ENCODE assay signal across 31 cellular contexts in the genomic region with DNA sequence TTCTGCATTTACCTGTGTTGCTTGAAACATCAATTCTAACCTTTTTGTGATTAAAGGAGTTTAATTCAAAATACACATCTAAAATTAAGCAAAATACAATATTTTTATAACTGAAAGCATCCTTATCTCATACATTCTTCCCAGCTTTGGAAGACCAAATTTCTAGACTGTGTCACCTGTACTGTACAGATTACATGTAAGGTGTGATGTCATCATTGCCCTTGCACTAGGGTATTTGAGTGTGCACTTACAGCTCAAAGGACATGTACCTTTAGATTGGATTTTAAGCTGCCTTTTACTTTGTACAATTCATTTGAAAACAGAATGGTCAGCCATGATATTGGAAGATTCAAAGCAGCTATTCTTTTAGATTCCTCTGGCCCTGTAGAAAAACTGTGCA.
"Had no signal": no experiment of that assay in that cellular context is flagged by ENCODE, and none has a peak within 500 bp of the region (broad histone marks: within the 10 kb centered on the region; RNA-seq: fewer than 3 reads in every experiment).

No MANE protein-coding gene starts in this region.

- H3K27me3 Mint-ChIP-seq: naive thymus-derived CD4-positive, alpha-beta T cell; progenitor cell of endocrine pancreas; stimulated activated memory B cell treated with anti-CD40 and anti-IgM and Interleukin-4, amounts not matched to agents 10 μg/mL and 1 μg/mL and 100 μg/mL, for 72 hours; stimulated activated naive CD8-positive, alpha-beta T cell treated with anti-CD3 and anti-CD28 coated beads, Interleukin-15, amount 100 ng/mL, for 72 hours; type B pancreatic cell had no signal

- H3K27ac ChIP-seq: ovary, parathyroid adenoma, psoas muscle, skin epidermis, spleen, suprapubic skin, testis, tibial artery, transverse colon, upper lobe of right lung, uterus had no signal

- H2AFZ ChIP-seq: parathyroid adenoma had no signal

- H3K4me1 Mint-ChIP-seq: naive thymus-derived CD4-positive, alpha-beta T cell; natural killer cell; nephron; stimulated activated memory B cell treated with anti-CD40 and anti-IgM and Interleukin-4, amounts not matched to agents 10 μg/mL and 1 μg/mL and 100 μg/mL, for 72 hours; stimulated activated naive CD8-positive, alpha-beta T cell treated with anti-CD3 and anti-CD28 coated beads, Interleukin-15, amount 100 ng/mL, for 72 hours had no signal

- H3K4me3 Mint-ChIP-seq: naive thymus-derived CD4-positive, alpha-beta T cell; natural killer cell; nephron; stimulated activated memory B cell treated with anti-CD40 and anti-IgM and Interleukin-4, amounts not matched to agents 10 μg/mL and 1 μg/mL and 100 μg/mL, for 72 hours; stimulated activated naive CD8-positive, alpha-beta T cell treated with anti-CD3 and anti-CD28 coated beads, Interleukin-15, amount 100 ng/mL, for 72 hours; type B pancreatic cell had no signal

- H3K36me3 ChIP-seq: ovary, spleen, suprapubic skin, tibial artery, transverse colon, upper lobe of right lung, uterus had no signal

- H3K9me3 ChIP-seq: ovary, psoas muscle, suprapubic skin, testis, tibial artery, transverse colon, upper lobe of right lung, uterus had no signal

- ATAC-seq: naive thymus-derived CD4-positive, alpha-beta T cell; natural killer cell; psoas muscle; right cardiac atrium; sciatic nerve; stimulated activated memory B cell treated with anti-CD40 and anti-IgM and Interleukin-4, amounts not matched to agents 10 μg/mL and 1 μg/mL and 100 μg/mL, for 72 hours; stimulated activated naive CD8-positive, alpha-beta T cell treated with anti-CD3 and anti-CD28 coated beads, Interleukin-15, amount 100 ng/mL, for 72 hours; stimulated activated naive CD8-positive, alpha-beta T cell treated with anti-CD3 and anti-CD28 coated beads, Interleukin-15, Interleukin-2, amounts not matched to agents 100 U/mL and 50 U/mL, for 24 hours had no signal

- H3K36me3 Mint-ChIP-seq: naive thymus-derived CD4-positive, alpha-beta T cell; natural killer cell; stimulated activated memory B cell treated with anti-CD40 and anti-IgM and Interleukin-4, amounts not matched to agents 10 μg/mL and 1 μg/mL and 100 μg/mL, for 72 hours; type B pancreatic cell had no signal

- DNase-seq: naive thymus-derived CD4-positive, alpha-beta T cell; natural killer cell; occipital lobe; ovary; posterior cingulate gyrus; psoas muscle; right cardiac atrium; spleen; stimulated activated CD4-positive, alpha-beta T cell treated with anti-CD3 and anti-CD28 coated beads, Interleukin-12 subunit alpha, Interleukin-12 subunit beta, amount 100 ng/mL, for 4 hours; stimulated activated CD4-positive, alpha-beta T cell treated with anti-CD3 and anti-CD28 coated beads, Interleukin-1b, Interleukin-23, amount 100 ng/mL, for 48 hours; stimulated activated CD4-positive, alpha-beta T cell treated with anti-CD3 and anti-CD28 coated beads, Interleukin-4, amount 100 ng/mL, for 1 hour; stimulated activated CD4-positive, alpha-beta T cell treated with anti-CD3 and anti-CD28 coated beads, Interleukin-4, amount 100 ng/mL, for 4 hours; stimulated activated CD8-positive, alpha-beta memory T cell treated with anti-CD3 and anti-CD28 coated beads, Interleukin-4, amount 100 ng/mL, for 48 hours; stimulated activated naive CD4-positive, alpha-beta T cell; stimulated activated naive CD8-positive, alpha-beta T cell treated with anti-CD3 and anti-CD28 coated beads, Interleukin-15, amount 100 ng/mL, for 72 hours; stimulated activated naive CD8-positive, alpha-beta T cell treated with anti-CD3 and anti-CD28 coated beads, Interleukin-15, Interleukin-2, amounts not matched to agents 100 U/mL and 50 U/mL, for 24 hours; substantia nigra; testis; tibial artery; transverse colon; upper lobe of right lung; uterus had no signal

- H3K27me3 ChIP-seq: ovary, spleen, suprapubic skin, testis, tibial artery, transverse colon, upper lobe of right lung, uterus had no signal

- H3K79me2 ChIP-seq: parathyroid adenoma had no signal

- H3K4me2 ChIP-seq: smooth muscle cell had no signal

- H3K9ac ChIP-seq: parathyroid adenoma had no signal

- H3K4me1 ChIP-seq: parathyroid adenoma, psoas muscle, spleen, suprapubic skin, testis, tibial artery, transverse colon, upper lobe of right lung, uterus had no signal

- H3K4me3 ChIP-seq: ovary, psoas muscle, skin epidermis, smooth muscle cell, spleen, suprapubic skin, testis, tibial artery, transverse colon, upper lobe of right lung, uterus had no signal

- H3K27ac Mint-ChIP-seq: naive thymus-derived CD4-positive, alpha-beta T cell; natural killer cell; nephron; progenitor cell of endocrine pancreas; stimulated activated memory B cell treated with anti-CD40 and anti-IgM and Interleukin-4, amounts not matched to agents 10 μg/mL and 1 μg/mL and 100 μg/mL, for 72 hours; stimulated activated naive CD8-positive, alpha-beta T cell treated with anti-CD3 and anti-CD28 coated beads, Interleukin-15, amount 100 ng/mL, for 72 hours; type B pancreatic cell had no signal

- H3K9me3 Mint-ChIP-seq: type B pancreatic cell had no signal
